In the genomic region with DNA sequence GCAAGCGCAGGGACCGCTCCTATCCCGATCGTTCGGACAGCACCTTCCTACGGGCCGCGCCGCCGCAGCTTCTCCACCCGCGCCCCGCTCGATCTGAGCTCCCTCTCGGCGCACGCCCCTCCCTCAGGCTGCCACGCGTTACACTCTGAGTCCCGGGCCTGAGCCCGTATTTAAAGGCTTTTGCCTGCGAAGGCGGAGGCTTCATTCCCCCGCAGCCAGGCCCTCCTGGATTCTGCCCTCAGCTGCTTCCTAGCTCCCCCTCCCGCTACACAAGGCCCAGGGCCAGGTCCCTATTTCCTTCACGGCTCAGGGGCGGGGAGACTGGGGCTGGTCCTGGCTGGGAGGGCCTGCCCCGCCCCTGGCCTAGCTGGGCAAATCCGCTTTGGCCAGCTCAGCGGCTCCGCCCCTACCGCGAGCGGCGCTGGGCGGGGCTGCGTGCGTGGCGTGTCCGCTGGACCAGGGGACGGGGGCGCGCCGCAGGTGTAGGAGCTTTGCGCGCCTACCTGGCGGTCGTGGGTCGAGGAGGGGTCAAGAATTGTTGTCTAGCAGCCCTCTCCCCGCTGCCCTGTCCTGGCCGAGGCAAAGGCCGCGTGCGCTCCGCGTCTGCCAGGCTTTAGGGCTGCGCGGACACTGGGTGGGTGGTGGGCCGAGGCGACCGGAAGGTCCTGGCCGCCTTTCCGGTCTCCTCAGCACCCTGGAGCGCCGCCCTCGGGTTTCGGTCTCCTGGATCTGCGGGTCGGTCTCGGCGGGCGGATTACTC, we compare ENCODE assay signal across 1 cellular context.
A peak's percentile ranks its signal among the peaks of the same experiment; 100 is the strongest.
TF ChIP-seq lines count a peak whose summit lies in the region.

A gene (minus strand): TSS at position 144 of the 760 bp plus-strand sequence. CDS start 5,927 bp downstream, outside the sequence.

TF ChIP-seq in HCT116, 20 proteins besides CTCF, POLR2A, EP300 and RAD21 (continued from another document):
- TF ChIP-seq, protein P1, sequence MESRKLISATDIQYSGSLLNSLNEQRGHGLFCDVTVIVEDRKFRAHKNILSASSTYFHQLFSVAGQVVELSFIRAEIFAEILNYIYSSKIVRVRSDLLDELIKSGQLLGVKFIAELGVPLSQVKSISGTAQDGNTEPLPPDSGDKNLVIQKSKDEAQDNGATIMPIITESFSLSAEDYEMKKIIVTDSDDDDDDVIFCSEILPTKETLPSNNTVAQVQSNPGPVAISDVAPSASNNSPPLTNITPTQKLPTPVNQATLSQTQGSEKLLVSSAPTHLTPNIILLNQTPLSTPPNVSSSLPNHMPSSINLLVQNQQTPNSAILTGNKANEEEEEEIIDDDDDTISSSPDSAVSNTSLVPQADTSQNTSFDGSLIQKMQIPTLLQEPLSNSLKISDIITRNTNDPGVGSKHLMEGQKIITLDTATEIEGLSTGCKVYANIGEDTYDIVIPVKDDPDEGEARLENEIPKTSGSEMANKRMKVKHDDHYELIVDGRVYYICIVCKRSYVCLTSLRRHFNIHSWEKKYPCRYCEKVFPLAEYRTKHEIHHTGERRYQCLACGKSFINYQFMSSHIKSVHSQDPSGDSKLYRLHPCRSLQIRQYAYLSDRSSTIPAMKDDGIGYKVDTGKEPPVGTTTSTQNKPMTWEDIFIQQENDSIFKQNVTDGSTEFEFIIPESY (IDR thresholded peaks at IDR 0.05; ENCODE audit: extremely low read depth, insufficient replicate concordance, low read length): peak; percentile 3
- TF ChIP-seq EZH2phosphoT487 (IDR thresholded peaks at IDR 0.05; ENCODE audit: borderline replicate concordance) (no peak), ZFX (IDR thresholded peaks at IDR 0.05) (peak; percentile 78), ELF1 (IDR thresholded peaks at IDR 0.05; ENCODE audit: borderline replicate concordance, low read depth) (no peak), EGR1 (IDR thresholded peaks at IDR 0.05; ENCODE audit: low read depth) (peak; percentile 88), ZNF274 (IDR thresholded peaks at IDR 0.05; ENCODE audit: low read depth, low read length) (no peak), JUND (IDR thresholded peaks at IDR 0.05) (0 out of 2 replicates have a peak, but pooled peaks have one; percentile 33), CEBPB (IDR thresholded peaks at IDR 0.05; ENCODE audit: low read depth) (no peak), FOSL1 (IDR thresholded peaks at IDR 0.05; ENCODE audit: low read depth) (peak; percentile 72), EZH2 (IDR thresholded peaks at IDR 0.05) (no peak), SIN3A (IDR thresholded peaks at IDR 0.05; ENCODE audit: low read depth) (peak; percentile 95), SP1 (IDR thresholded peaks at IDR 0.05; ENCODE audit: low read depth) (peak; percentile 91)
- TF ChIP-seq, protein P2, sequence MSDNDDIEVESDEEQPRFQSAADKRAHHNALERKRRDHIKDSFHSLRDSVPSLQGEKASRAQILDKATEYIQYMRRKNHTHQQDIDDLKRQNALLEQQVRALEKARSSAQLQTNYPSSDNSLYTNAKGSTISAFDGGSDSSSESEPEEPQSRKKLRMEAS (IDR thresholded peaks at IDR 0.05): peak; percentile 90; the same call in 1 of the 2 replicates
- TF ChIP-seq, protein P3, sequence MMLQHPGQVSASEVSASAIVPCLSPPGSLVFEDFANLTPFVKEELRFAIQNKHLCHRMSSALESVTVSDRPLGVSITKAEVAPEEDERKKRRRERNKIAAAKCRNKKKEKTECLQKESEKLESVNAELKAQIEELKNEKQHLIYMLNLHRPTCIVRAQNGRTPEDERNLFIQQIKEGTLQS (IDR thresholded peaks at IDR 0.05): no peak
